ENCODE assay signal across 12 cellular contexts in genomic region chr3:105829229-105829628, GRCh38. TPM values are rescaled to one million over a fixed set of nuclear protein-coding genes. Genes with fewer than 3 reads are reported as not detected.
A peak's percentile ranks its signal among the peaks of the same experiment; 100 is the strongest.
DNase-seq lines count a peak whose midpoint lies in the region; ATAC-seq, FAIRE-seq and TF ChIP-seq lines count a peak whose summit lies in the region.
"Had no signal": no experiment of that assay in that cellular context is flagged by ENCODE, and none has a peak within 500 bp of the region (broad histone marks: within the 10 kb centered on the region; RNA-seq: fewer than 3 reads in every experiment).

No MANE protein-coding gene starts in this region.

- intact Hi-C loops in vagina (cut with DNase I) = no loop called here

- DNase-seq in GM18507 (ENCODE audit: extremely low spot score, insufficient read length, low read depth) (no peak), T-cell (peak in 2 of 34 experiments; percentile 16 to 24), osteoblast (ENCODE audit: insufficient read length, low spot score, missing footprints) (no peak), vagina (ENCODE audit: extremely low spot score in 2 of 2) (no peak), SHP77 treated with DMSO at 0.1 percent for 48 hours (lab: John Stamatoyannopoulos, UW) (no peak), germinal center (ENCODE audit: low spot score) (no peak)
- peak; percentile 48 for DNase-seq in activated naive CD8-positive, alpha-beta T cell treated with anti-CD3 and anti-CD28 coated beads for 36 hours
- DNase-seq: dorsolateral prefrontal cortex, foreskin melanocyte, NCI-H446 had no signal

- no peak for TF ChIP-seq POLR2A in vagina (IDR thresholded peaks at IDR 0.05)

- POLR2A ChIA-PET in T-cell (lab: Charles Lee) = interaction anchor here in 1 of 2 donors (0.6 to 1.7 kb wide), 7 partner anchors 15 to 48 kb away, joined by 3 to 5 read pairs (median 3); no protein-coding TSS in a partner anchor

- CTCF ChIA-PET in T-cell (lab: Charles Lee) = interaction anchor here in 1 of 2 donors (0.6 to 1.7 kb wide), 4 partner anchors 13 to 534 kb away, joined by 4 to 5 read pairs (median 4); no protein-coding TSS in a partner anchor

- H3K9me3 ChIP-seq in osteoblast (ENCODE audit: low read depth, low read length) (no peaks in the 10 kb centered on the region), vagina (no peaks in the 10 kb centered on the region)

- peak overlapping the region in 2 of 3 donors; percentile 24 to 32 for H3K4me3 Mint-ChIP-seq in T-cell
- H3K4me3 Mint-ChIP-seq in activated naive CD8-positive, alpha-beta T cell treated with anti-CD3 and anti-CD28 coated beads for 36 hours = peak overlapping the region; percentile 65

- no peak overlapping the region for H2AFZ ChIP-seq in osteoblast (ENCODE audit: low read length)

- H3K27me3 ChIP-seq in osteoblast (ENCODE audit: insufficient read depth, low read length) (no peaks in the 10 kb centered on the region), vagina (no peaks in the 10 kb centered on the region)
- H3K27me3 ChIP-seq: dorsolateral prefrontal cortex had no signal

- peaks cover 93% of the 10 kb centered on the region for H3K79me2 ChIP-seq in osteoblast (ENCODE audit: insufficient read depth, low read length)

- no peaks in the 10 kb centered on the region for H3K27me3 Mint-ChIP-seq in T-cell
- no peaks in the 10 kb centered on the region for H3K27me3 Mint-ChIP-seq in activated naive CD8-positive, alpha-beta T cell treated with anti-CD3 and anti-CD28 coated beads for 36 hours

- H3K4me1 Mint-ChIP-seq in T-cell = peaks cover 79 to 83% (median 81%) of the 10 kb centered on the region in 3 donors
- peaks cover 78% of the 10 kb centered on the region for H3K4me1 Mint-ChIP-seq in activated naive CD8-positive, alpha-beta T cell treated with anti-CD3 and anti-CD28 coated beads for 36 hours

- H3K27ac ChIP-seq in osteoblast (ENCODE audit: low read depth, low read length) (peak overlapping the region; percentile 90), vagina (no peak overlapping the region)
- H3K27ac ChIP-seq: dorsolateral prefrontal cortex, RWPE1 had no signal

- ATAC-seq in T-cell (replicated peaks in 1 of 4) (no peak), GM21367 (IDR thresholded peaks at IDR 0.05; ENCODE audit: unreplicated experiment) (no peak)

- H3K4me3 ChIP-seq in osteoblast (ENCODE audit: insufficient read depth, low read length) (no peak overlapping the region), vagina (no peak overlapping the region)
- H3K4me3 ChIP-seq: dorsolateral prefrontal cortex had no signal

- no peak overlapping the region for H3K4me2 ChIP-seq in osteoblast (ENCODE audit: insufficient read depth, low read length)

- peaks cover 46% of the 10 kb centered on the region for H3K36me3 Mint-ChIP-seq in T-cell
- H3K36me3 Mint-ChIP-seq in activated naive CD8-positive, alpha-beta T cell treated with anti-CD3 and anti-CD28 coated beads for 36 hours = peaks cover 70% of the 10 kb centered on the region

- H3K27ac Mint-ChIP-seq in T-cell = peak overlapping the region; percentile 53 to 83
- H3K27ac Mint-ChIP-seq in activated naive CD8-positive, alpha-beta T cell treated with anti-CD3 and anti-CD28 coated beads for 36 hours = peak overlapping the region; percentile 94

- H3K9me3 Mint-ChIP-seq in T-cell = no peaks in the 10 kb centered on the region
- H3K9me3 Mint-ChIP-seq in activated naive CD8-positive, alpha-beta T cell treated with anti-CD3 and anti-CD28 coated beads for 36 hours = peaks cover 18% of the 10 kb centered on the region

- H3K4me1 ChIP-seq in osteoblast (ENCODE audit: insufficient read depth, low read length) = peaks cover 55% of the 10 kb centered on the region
- peaks cover 30% of the 10 kb centered on the region for H3K4me1 ChIP-seq in vagina

- TF ChIP-seq CTCF in osteoblast (IDR thresholded peaks at IDR 0.05; ENCODE audit: extremely low read depth, low read depth, low read length) (no peak), vagina (IDR thresholded peaks at IDR 0.05) (no peak)

- H3K36me3 ChIP-seq in osteoblast (ENCODE audit: insufficient read depth, low read length) (peaks cover 30% of the 10 kb centered on the region), vagina (no peaks in the 10 kb centered on the region)

- peak; percentile 15 for FAIRE-seq in GM18507 (lab: Jason Lieb, UNC)

- H4K20me1 ChIP-seq in osteoblast (ENCODE audit: insufficient read depth, low read length) = peaks cover 5% of the 10 kb centered on the region

RNA-seq across cellular contexts. Expression of gene CBLB, which starts 39.6 kb away (rescaled TPM):
- total RNA-seq in T-cell (100 to 1,000 TPM in 2 of 5 donors, 10 to 100 TPM in 3; 81.3 to 120 (median 99.6) TPM), osteoblast (108 and 128 TPM in 2 replicates), vagina (58.4 TPM)
- 10 to 100 TPM; 95.1 to 97.3 TPM for total RNA-seq in activated naive CD8-positive, alpha-beta T cell treated with anti-CD3 and anti-CD28 coated beads for 36 hours
